25 cellular contexts compared by ENCODE assay signal in the genomic region with DNA sequence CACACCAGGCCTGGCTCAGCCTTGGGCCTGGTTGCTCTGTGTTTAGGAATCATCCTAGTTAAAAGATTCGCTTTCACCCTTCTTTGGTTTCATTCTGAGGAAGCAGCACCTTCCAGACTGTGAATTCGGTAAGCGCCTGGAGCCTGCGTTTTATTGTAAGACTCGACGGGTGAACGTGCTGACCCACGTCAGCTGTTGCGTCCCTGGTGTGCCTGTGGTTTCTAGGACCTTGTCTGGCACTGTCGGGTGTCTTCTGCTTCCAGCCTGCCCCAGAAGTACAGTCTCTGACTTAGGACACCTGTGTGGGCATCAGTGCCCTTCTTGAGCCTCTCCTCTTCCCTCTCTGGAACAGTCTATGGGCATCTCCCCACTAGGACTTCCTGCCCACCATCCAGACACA.
"Had no signal": no experiment of that assay in that cellular context is flagged by ENCODE, and none has a peak within 500 bp of the region (broad histone marks: within the 10 kb centered on the region; RNA-seq: fewer than 3 reads in every experiment).

No MANE protein-coding gene starts in this region.

- H3K27me3 Mint-ChIP-seq: progenitor cell of endocrine pancreas; stimulated activated naive CD8-positive, alpha-beta T cell treated with anti-CD3 and anti-CD28 coated beads, Interleukin-15, amount 100 ng/mL, for 72 hours had no signal

- H3K4me3 Mint-ChIP-seq: stimulated activated naive CD8-positive, alpha-beta T cell treated with anti-CD3 and anti-CD28 coated beads, Interleukin-15, amount 100 ng/mL, for 72 hours had no signal

- DNase-seq: dorsolateral prefrontal cortex; effector CD4-positive, alpha-beta T cell; foreskin keratinocyte; heart left ventricle; kidney; left lung; mesenchymal stem cell; natural killer cell; occipital lobe; right lobe of liver; small intestine; stimulated activated CD4-positive, alpha-beta T cell treated with anti-CD3 and anti-CD28 coated beads, Interleukin-15, amount 100 ng/mL, for 24 hours; stimulated activated CD4-positive, alpha-beta T cell treated with anti-CD3 and anti-CD28 coated beads, Interleukin-4, amount 100 ng/mL, for 1 hour; stimulated activated CD8-positive, alpha-beta memory T cell treated with anti-CD3 and anti-CD28 coated beads, Interleukin-4, amount 100 ng/mL, for 48 hours; stimulated activated naive CD4-positive, alpha-beta T cell; stimulated activated naive CD8-positive, alpha-beta T cell treated with anti-CD3 and anti-CD28 coated beads, Interleukin-15, amount 100 ng/mL, for 72 hours; trophoblast cell had no signal

- H3K9ac ChIP-seq: parathyroid adenoma had no signal

- H3K4me1 ChIP-seq: foreskin keratinocyte, gastroesophageal sphincter, parathyroid adenoma, right lobe of liver, suprapubic skin had no signal

- H3K36me3 ChIP-seq: gastroesophageal sphincter, right lobe of liver, suprapubic skin, vagina had no signal

- ATAC-seq: esophagus mucosa; foreskin keratinocyte; gastroesophageal sphincter; heart left ventricle; left lung; natural killer cell; right lobe of liver; stimulated activated naive CD8-positive, alpha-beta T cell treated with anti-CD3 and anti-CD28 coated beads, Interleukin-15, amount 100 ng/mL, for 72 hours had no signal

- H3K4me2 ChIP-seq: hepatocyte had no signal

- H3K27ac Mint-ChIP-seq: natural killer cell, progenitor cell of endocrine pancreas had no signal

- H3K27me3 ChIP-seq: foreskin keratinocyte, gastroesophageal sphincter, heart left ventricle, hepatocyte, left lung, right lobe of liver, suprapubic skin, vagina had no signal

- H3K27ac ChIP-seq: dorsolateral prefrontal cortex, epithelial cell of prostate, foreskin keratinocyte, gastroesophageal sphincter, heart left ventricle, hepatocyte, left lung, parathyroid adenoma, right lobe of liver, suprapubic skin, vagina had no signal

- H3K9me3 ChIP-seq: gastroesophageal sphincter, heart left ventricle, left lung, right lobe of liver, suprapubic skin, vagina had no signal

- H3K4me3 ChIP-seq: dorsolateral prefrontal cortex, gastroesophageal sphincter, heart left ventricle, hepatocyte, left lung, right lobe of liver, suprapubic skin, vagina had no signal

- H3K79me2 ChIP-seq: hepatocyte, parathyroid adenoma had no signal

- H3K9me3 Mint-ChIP-seq: natural killer cell; stimulated activated naive CD8-positive, alpha-beta T cell treated with anti-CD3 and anti-CD28 coated beads, Interleukin-15, amount 100 ng/mL, for 72 hours had no signal

- H2AFZ ChIP-seq: hepatocyte, parathyroid adenoma had no signal

- H3K36me3 Mint-ChIP-seq: natural killer cell had no signal
